In genomic region chr7:8387551-8388256, GRCh38 we compare ENCODE assay signal across 11 cellular contexts. TPM values are rescaled to one million over a fixed set of nuclear protein-coding genes. Genes with fewer than 3 reads are reported as not detected.
DNase-seq lines count a peak whose midpoint lies in the region; ATAC-seq and TF ChIP-seq lines count a peak whose summit lies in the region.
"Had no signal": no experiment of that assay in that cellular context is flagged by ENCODE, and none has a peak within 500 bp of the region (broad histone marks: within the 10 kb centered on the region; RNA-seq: fewer than 3 reads in every experiment).

No MANE protein-coding gene starts in this region.

- no peaks in the 10 kb centered on the region for H3K36me3 ChIP-seq in mucosa of descending colon (ENCODE audit: low read depth)

- intact Hi-C loops in mucosa of descending colon (cut with DNase I, micrococcal nuclease) = no loop called here

- H3K4me1 ChIP-seq in mucosa of descending colon (ENCODE audit: low read depth) = no peaks in the 10 kb centered on the region

- H3K27ac ChIP-seq in caudate nucleus (ENCODE audit: low read depth, low read length) = peak overlapping the region; percentile 73
- H3K27ac ChIP-seq: C4-2B had no signal

- no peak overlapping the region for H3K4me3 ChIP-seq in mucosa of descending colon
- H3K4me3 ChIP-seq: lung had no signal

- DNase-seq in caudate nucleus (lab: John Stamatoyannopoulos, UW) (peak in 52 of 61 donors; percentile 2 to 82 (median 42)), HPDE6-E6E7 (ENCODE audit: extremely low spot score) (no peak), glomerular visceral epithelial cell (ENCODE audit: extremely low spot score) (no peak), mucosa of descending colon (no peak)
- no peak for DNase-seq in stimulated activated naive CD4-positive, alpha-beta T cell treated with Interleukin-2 at 50 U/mL for 16 hours (lab: John Stamatoyannopoulos, UW)
- DNase-seq: stimulated activated naive CD4-positive, alpha-beta T cell had no signal

- TF ChIP-seq CTCF in mucosa of descending colon (IDR thresholded peaks at IDR 0.05) = no peak

- ATAC-seq in GM18498 (IDR thresholded peaks at IDR 0.05; ENCODE audit: unreplicated experiment) = peak; percentile 45
- peak; percentile 39 for ATAC-seq in GM21381 (IDR thresholded peaks at IDR 0.05; ENCODE audit: unreplicated experiment)
- peak; percentile 50 for ATAC-seq in HG03066 (IDR thresholded peaks at IDR 0.05; ENCODE audit: low read depth, unreplicated experiment)
- ATAC-seq in mucosa of descending colon = no peak

- H3K9me3 ChIP-seq in mucosa of descending colon = no peaks in the 10 kb centered on the region

RNA-seq across cellular contexts. Expression of gene NXPH1, which starts 45.7 kb away (rescaled TPM):
- not detected for total RNA-seq in mucosa of descending colon

Comparison
In these comparisons a context has a peak if more than half of its experiments do, and no peak if none do; other contexts are left out.
1. DNase-seq: peak in caudate nucleus (52 of 61); none in stimulated activated naive CD4-positive, alpha-beta T cell treated with Interleukin-2 at 50 U/mL for 16 hours (single experiment), HPDE6-E6E7 (single experiment), glomerular visceral epithelial cell (single experiment) and mucosa of descending colon (0 of 3).